In the genomic region with DNA sequence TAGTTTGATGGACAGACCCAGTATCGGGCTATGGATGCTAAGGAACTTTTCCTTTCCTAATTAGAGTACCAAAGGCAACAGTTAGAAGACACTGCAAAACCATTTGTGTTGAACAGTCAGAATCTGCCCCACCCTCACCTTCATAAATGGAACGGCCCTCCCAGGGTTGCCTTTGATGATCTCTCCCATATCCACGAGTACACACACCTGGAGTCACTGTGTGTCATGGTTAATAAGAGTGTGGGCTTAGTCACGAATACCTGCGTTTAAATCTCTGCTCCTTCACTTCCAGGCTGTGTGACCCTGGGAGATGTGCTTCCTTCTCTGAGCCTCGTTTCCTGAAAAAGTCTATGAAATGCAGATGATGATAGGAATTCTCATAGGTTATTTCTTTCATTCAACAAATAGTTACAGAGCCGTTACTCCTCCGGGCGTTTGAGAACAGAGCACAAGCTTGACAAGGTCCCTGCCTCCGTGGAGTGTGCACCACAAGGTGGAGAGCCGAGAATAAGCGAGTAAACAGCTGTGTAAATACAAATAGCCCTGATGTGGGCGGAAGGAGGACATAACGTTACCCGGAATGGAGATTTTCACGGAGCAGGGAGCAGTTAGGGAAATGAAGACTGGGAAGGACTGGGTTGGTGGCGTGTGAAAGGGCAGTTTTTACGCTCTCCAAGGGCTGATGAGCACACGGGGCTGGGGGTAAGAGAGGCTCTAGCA, we compare ENCODE assay signal across 25 cellular contexts. TPM values are rescaled to one million over a fixed set of nuclear protein-coding genes. Genes with fewer than 3 reads are reported as not detected.
A peak's percentile ranks its signal among the peaks of the same experiment; 100 is the strongest.
DNase-seq lines count a peak whose midpoint lies in the region; ATAC-seq and TF ChIP-seq lines count a peak whose summit lies in the region.
"Had no signal": no experiment of that assay in that cellular context is flagged by ENCODE, and none has a peak within 500 bp of the region (broad histone marks: within the 10 kb centered on the region; RNA-seq: fewer than 3 reads in every experiment).

No MANE protein-coding gene starts in this region.

- H3K36me3 ChIP-seq in osteoblast (ENCODE audit: insufficient read depth, low read length): no peaks in the 10 kb centered on the region
- H3K36me3 ChIP-seq: heart right ventricle, upper lobe of right lung had no signal

- H3K4me3 ChIP-seq in osteoblast (ENCODE audit: insufficient read depth, low read length): peak overlapping the region; percentile 25
- H3K4me3 ChIP-seq: A549, heart right ventricle, upper lobe of right lung had no signal

- no peaks in the 10 kb centered on the region for H3K27me3 Mint-ChIP-seq in WTC11 (ENCODE audit: low read depth)
- peaks cover 8% of the 10 kb centered on the region for H3K27me3 Mint-ChIP-seq in HFFc6 (ENCODE audit: insufficient read depth)
- H3K27me3 Mint-ChIP-seq: IgD-negative memory B cell, T-helper 17 cell had no signal

- H3K36me3 Mint-ChIP-seq in WTC11 (no peaks in the 10 kb centered on the region), HFFc6 (ENCODE audit: low read depth) (no peaks in the 10 kb centered on the region)

- H3K9me3 ChIP-seq in osteoblast (ENCODE audit: low read depth, low read length): no peaks in the 10 kb centered on the region
- H3K9me3 ChIP-seq: A549, heart right ventricle, upper lobe of right lung had no signal

- H4K20me1 ChIP-seq in osteoblast (ENCODE audit: insufficient read depth, low read length): no peaks in the 10 kb centered on the region

- TF ChIP-seq CTCF in WTC11 (IDR thresholded peaks at IDR 0.05): no peak
- no peak for TF ChIP-seq CTCF in osteoblast (IDR thresholded peaks at IDR 0.05; ENCODE audit: extremely low read depth, low read depth, low read length)
- TF ChIP-seq CTCF in HFFc6 (IDR thresholded peaks at IDR 0.05): no peak

- DNase-seq in NCI-H2227 (lab: John Stamatoyannopoulos, UW; ENCODE audit: unreplicated experiment) (peak; percentile 16), NCI-H2227 treated with DMSO at 0.1 percent for 48 hours (lab: John Stamatoyannopoulos, UW) (no peak), NCI-H1092 treated with DMSO at 0.1 percent for 48 hours (lab: John Stamatoyannopoulos, UW) (peak; percentile 47), WTC11 (ENCODE audit: low spot score) (no peak), osteoblast (ENCODE audit: insufficient read length, low spot score, missing footprints) (no peak), NCI-H1105 treated with DMSO at 0.1 percent for 48 hours (lab: John Stamatoyannopoulos, UW) (no peak), HFFc6 (no peak)
- DNase-seq: activated CD4-positive, alpha-beta T cell treated with anti-CD3 and anti-CD28 coated beads for 4 hours; activated naive CD4-positive, alpha-beta T cell treated with anti-CD3 and anti-CD28 coated beads, Interleukin-2, amount 50 U/mL, for 16 hours; anterior cingulate cortex; caudate nucleus; dermis blood vessel endothelial cell; heart right ventricle; left colon; MM.1S; NCI-H1930; T-helper 17 cell; upper lobe of right lung had no signal

- CTCF ChIA-PET in WTC11 (lab: Charles Lee): no interaction called here

- no peak overlapping the region for H3K27ac ChIP-seq in osteoblast (ENCODE audit: low read depth, low read length)
- H3K27ac ChIP-seq: A549, heart right ventricle, upper lobe of right lung had no signal

- H3K4me2 ChIP-seq in osteoblast (ENCODE audit: insufficient read depth, low read length): peak overlapping the region; percentile 58
- H3K4me2 ChIP-seq: A549 had no signal

- no peaks in the 10 kb centered on the region for H3K9me3 Mint-ChIP-seq in WTC11
- no peaks in the 10 kb centered on the region for H3K9me3 Mint-ChIP-seq in HFFc6
- H3K9me3 Mint-ChIP-seq: nephron had no signal

- peak overlapping the region; percentile 14; the same call in 1 of the 2 replicates for H3K27ac Mint-ChIP-seq in WTC11
- H3K27ac Mint-ChIP-seq in HFFc6: no peak overlapping the region
- H3K27ac Mint-ChIP-seq: IgD-negative memory B cell, T-helper 17 cell had no signal

- H3K79me2 ChIP-seq in osteoblast (ENCODE audit: insufficient read depth, low read length): no peaks in the 10 kb centered on the region

- no peak for ATAC-seq in WTC11
- ATAC-seq in GM18907 (IDR thresholded peaks at IDR 0.05; ENCODE audit: unreplicated experiment): no peak
- ATAC-seq: A549, heart right ventricle, left colon, sciatic nerve, T-helper 17 cell, upper lobe of right lung had no signal

- H3K4me1 Mint-ChIP-seq in WTC11 (peaks cover 32% of the 10 kb centered on the region), HFFc6 (ENCODE audit: low read depth) (peaks cover 11% of the 10 kb centered on the region)

- H3K4me3 Mint-ChIP-seq in WTC11 (no peak overlapping the region), HFFc6 (no peak overlapping the region; the same call in 1 of the 2 replicates)
- H3K4me3 Mint-ChIP-seq: IgD-negative memory B cell, nephron, T-helper 17 cell had no signal

- H3K4me1 ChIP-seq in osteoblast (ENCODE audit: insufficient read depth, low read length): peaks cover 15% of the 10 kb centered on the region
- H3K4me1 ChIP-seq: A549 had no signal

- peak overlapping the region; percentile 71 for H2AFZ ChIP-seq in osteoblast (ENCODE audit: low read length)

- peaks cover 11% of the 10 kb centered on the region for H3K27me3 ChIP-seq in osteoblast (ENCODE audit: insufficient read depth, low read length)
- H3K27me3 ChIP-seq: heart right ventricle, upper lobe of right lung had no signal

- POLR2A ChIA-PET in WTC11 (lab: Charles Lee): no interaction called here

TF ChIP-seq in WTC11, 78 proteins besides CTCF, POLR2A, EP300 and RAD21 (continues in another document):
- TF ChIP-seq ZNF317 (CRISPR knock-in tag; IDR thresholded peaks at IDR 0.05; ENCODE audit: borderline replicate concordance, low read depth) (no peak), GABPB1 (CRISPR knock-in tag; IDR thresholded peaks at IDR 0.05) (no peak), JAZF1 (CRISPR knock-in tag; IDR thresholded peaks at IDR 0.05) (no peak), ZBTB43 (CRISPR knock-in tag; IDR thresholded peaks at IDR 0.05) (no peak), NR3C1 (CRISPR knock-in tag; conservative IDR thresholded peaks at IDR 0.05; ENCODE audit: low read depth) (no peak), CREB1 (CRISPR knock-in tag; IDR thresholded peaks at IDR 0.05) (no peak), ZNF416 (CRISPR knock-in tag; IDR thresholded peaks at IDR 0.05) (no peak), FOXP1 (CRISPR knock-in tag; IDR thresholded peaks at IDR 0.05; ENCODE audit: borderline replicate concordance) (no peak), ZNF671 (CRISPR knock-in tag; IDR thresholded peaks at IDR 0.05) (no peak), TP53 (CRISPR knock-in tag; IDR thresholded peaks at IDR 0.05) (no peak), TCF7 (CRISPR knock-in tag; IDR thresholded peaks at IDR 0.05; ENCODE audit: low read depth) (no peak), ZNF281 (CRISPR knock-in tag; IDR thresholded peaks at IDR 0.05) (no peak), FOXJ3 (CRISPR knock-in tag; IDR thresholded peaks at IDR 0.05; ENCODE audit: borderline replicate concordance) (no peak)
- TF ChIP-seq, protein P1, sequence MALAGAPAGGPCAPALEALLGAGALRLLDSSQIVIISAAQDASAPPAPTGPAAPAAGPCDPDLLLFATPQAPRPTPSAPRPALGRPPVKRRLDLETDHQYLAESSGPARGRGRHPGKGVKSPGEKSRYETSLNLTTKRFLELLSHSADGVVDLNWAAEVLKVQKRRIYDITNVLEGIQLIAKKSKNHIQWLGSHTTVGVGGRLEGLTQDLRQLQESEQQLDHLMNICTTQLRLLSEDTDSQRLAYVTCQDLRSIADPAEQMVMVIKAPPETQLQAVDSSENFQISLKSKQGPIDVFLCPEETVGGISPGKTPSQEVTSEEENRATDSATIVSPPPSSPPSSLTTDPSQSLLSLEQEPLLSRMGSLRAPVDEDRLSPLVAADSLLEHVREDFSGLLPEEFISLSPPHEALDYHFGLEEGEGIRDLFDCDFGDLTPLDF (CRISPR knock-in tag; IDR thresholded peaks at IDR 0.05): no peak

RNA-seq across cellular contexts. Expression of gene SLC51A, which starts 6.7 kb away (rescaled TPM):
- 6.9 to 8.4 TPM (median 7.6 TPM) in 3 replicates for total RNA-seq in WTC11 (2021)
- total RNA-seq in osteoblast: not detected in 2 replicates
- not detected for total RNA-seq in HFFc6 (2021; fragmentation: NEBNext Ultra II Directional; extraction: Animal tissue kit (Norgen Biotek cat#: 25700))
- total RNA-seq: dermis blood vessel endothelial cell, H4, SK-MEL-5, T-helper 17 cell, upper lobe of right lung had no signal

RNA-seq across cellular contexts. Expression of gene ZDHHC19, which starts 11.8 kb away (rescaled TPM):
- 4.4 to 5.2 TPM (median 4.5 TPM) in 3 replicates for total RNA-seq in WTC11 (2021)
- total RNA-seq in osteoblast: not detected in 2 replicates
- total RNA-seq in HFFc6 (2021; fragmentation: NEBNext Ultra II Directional; extraction: Animal tissue kit (Norgen Biotek cat#: 25700)): not detected
- total RNA-seq: dermis blood vessel endothelial cell, H4, left colon, sciatic nerve, T-helper 17 cell, upper lobe of right lung had no signal

Comparison
In these comparisons a context has a peak if more than half of its experiments do, and no peak if none do; other contexts are left out.
1. DNase-seq: peak in NCI-H2227 (single experiment) and NCI-H1092 treated with DMSO at 0.1 percent for 48 hours (single experiment); none in NCI-H2227 treated with DMSO at 0.1 percent for 48 hours (single experiment), WTC11 (single experiment), osteoblast (single experiment), NCI-H1105 treated with DMSO at 0.1 percent for 48 hours (single experiment) and HFFc6 (single experiment).